In the genomic region with DNA sequence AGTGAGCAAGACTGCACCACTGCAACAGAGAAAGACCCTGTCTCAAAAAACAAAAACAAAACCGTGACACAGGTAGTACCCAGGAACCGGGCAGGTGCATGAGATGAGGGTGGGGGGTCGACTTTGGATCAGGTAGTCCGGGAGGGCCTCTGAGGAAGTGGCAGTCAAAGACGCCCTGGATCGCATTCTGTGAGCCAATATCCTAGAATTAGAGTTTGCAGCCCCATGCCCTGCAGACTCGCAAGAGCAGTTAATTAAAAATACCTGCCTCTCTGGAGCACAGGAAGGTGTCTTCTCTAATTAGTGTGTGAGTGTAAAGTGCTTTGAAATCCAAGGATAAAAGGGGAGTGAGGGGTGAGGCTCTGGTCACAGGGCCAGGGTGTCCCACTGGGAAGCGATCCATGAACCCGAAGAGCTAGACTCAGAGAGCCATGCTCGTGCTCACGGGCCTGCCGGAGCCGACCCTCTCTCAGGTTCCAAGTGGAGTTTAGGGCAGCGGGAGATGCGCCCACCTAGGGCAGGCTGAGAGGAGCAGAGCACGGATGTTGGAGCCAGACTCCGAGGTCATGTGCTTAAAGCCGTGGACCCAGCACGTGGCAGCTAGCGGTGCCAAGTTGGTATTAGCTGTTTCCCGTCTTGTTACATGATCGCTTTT, we compare ENCODE assay signal across 1 cellular context.
TF ChIP-seq lines count a peak whose summit lies in the region.

No MANE protein-coding gene starts in this region.

TF ChIP-seq in HepG2, 621 proteins besides CTCF, POLR2A, EP300 and RAD21 (continues in another document):
- TF ChIP-seq, protein P1, sequence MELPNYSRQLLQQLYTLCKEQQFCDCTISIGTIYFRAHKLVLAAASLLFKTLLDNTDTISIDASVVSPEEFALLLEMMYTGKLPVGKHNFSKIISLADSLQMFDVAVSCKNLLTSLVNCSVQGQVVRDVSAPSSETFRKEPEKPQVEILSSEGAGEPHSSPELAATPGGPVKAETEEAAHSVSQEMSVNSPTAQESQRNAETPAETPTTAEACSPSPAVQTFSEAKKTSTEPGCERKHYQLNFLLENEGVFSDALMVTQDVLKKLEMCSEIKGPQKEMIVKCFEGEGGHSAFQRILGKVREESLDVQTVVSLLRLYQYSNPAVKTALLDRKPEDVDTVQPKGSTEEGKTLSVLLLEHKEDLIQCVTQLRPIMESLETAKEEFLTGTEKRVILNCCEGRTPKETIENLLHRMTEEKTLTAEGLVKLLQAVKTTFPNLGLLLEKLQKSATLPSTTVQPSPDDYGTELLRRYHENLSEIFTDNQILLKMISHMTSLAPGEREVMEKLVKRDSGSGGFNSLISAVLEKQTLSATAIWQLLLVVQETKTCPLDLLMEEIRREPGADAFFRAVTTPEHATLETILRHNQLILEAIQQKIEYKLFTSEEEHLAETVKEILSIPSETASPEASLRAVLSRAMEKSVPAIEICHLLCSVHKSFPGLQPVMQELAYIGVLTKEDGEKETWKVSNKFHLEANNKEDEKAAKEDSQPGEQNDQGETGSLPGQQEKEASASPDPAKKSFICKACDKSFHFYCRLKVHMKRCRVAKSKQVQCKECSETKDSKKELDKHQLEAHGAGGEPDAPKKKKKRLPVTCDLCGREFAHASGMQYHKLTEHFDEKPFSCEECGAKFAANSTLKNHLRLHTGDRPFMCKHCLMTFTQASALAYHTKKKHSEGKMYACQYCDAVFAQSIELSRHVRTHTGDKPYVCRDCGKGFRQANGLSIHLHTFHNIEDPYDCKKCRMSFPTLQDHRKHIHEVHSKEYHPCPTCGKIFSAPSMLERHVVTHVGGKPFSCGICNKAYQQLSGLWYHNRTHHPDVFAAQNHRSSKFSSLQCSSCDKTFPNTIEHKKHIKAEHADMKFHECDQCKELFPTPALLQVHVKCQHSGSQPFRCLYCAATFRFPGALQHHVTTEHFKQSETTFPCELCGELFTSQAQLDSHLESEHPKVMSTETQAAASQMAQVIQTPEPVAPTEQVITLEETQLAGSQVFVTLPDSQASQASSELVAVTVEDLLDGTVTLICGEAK (IDR thresholded peaks at IDR 0.05) = no peak
- TF ChIP-seq, protein P1 (CRISPR knock-in tag; IDR thresholded peaks at IDR 0.05) = 0 out of 2 replicates have a peak, but pooled peaks have one; percentile 4
- 0 out of 2 replicates have a peak, but pooled peaks have one; percentile 15 for TF ChIP-seq ZSCAN21 (CRISPR knock-in tag; IDR thresholded peaks at IDR 0.05; ENCODE audit: borderline replicate concordance)
- TF ChIP-seq JUNB (CRISPR knock-in tag; IDR thresholded peaks at IDR 0.05; ENCODE audit: borderline replicate concordance) = no peak
- TF ChIP-seq ZBTB38 (CRISPR knock-in tag; IDR thresholded peaks at IDR 0.05) = peak; percentile 94
- no peak for TF ChIP-seq RBM22 (optimal IDR thresholded peaks at IDR 0.05; ENCODE audit: low read length)
- no peak for TF ChIP-seq JUND (CRISPR knock-in tag; IDR thresholded peaks at IDR 0.05)
- TF ChIP-seq NFYC (CRISPR knock-in tag; IDR thresholded peaks at IDR 0.05) = no peak
- TF ChIP-seq NFE2L1 (CRISPR knock-in tag; IDR thresholded peaks at IDR 0.05; ENCODE audit: borderline replicate concordance) = no peak
- no peak for TF ChIP-seq ZNF205 (CRISPR knock-in tag; IDR thresholded peaks at IDR 0.05)
- TF ChIP-seq ZNF124 (CRISPR knock-in tag; IDR thresholded peaks at IDR 0.05) = no peak
- TF ChIP-seq AGO2 (optimal IDR thresholded peaks at IDR 0.05; ENCODE audit: low read depth, low read length) = no peak
- TF ChIP-seq ZNF282 (IDR thresholded peaks at IDR 0.05; ENCODE audit: partially characterized antibody) = no peak
- TF ChIP-seq, protein P2, sequence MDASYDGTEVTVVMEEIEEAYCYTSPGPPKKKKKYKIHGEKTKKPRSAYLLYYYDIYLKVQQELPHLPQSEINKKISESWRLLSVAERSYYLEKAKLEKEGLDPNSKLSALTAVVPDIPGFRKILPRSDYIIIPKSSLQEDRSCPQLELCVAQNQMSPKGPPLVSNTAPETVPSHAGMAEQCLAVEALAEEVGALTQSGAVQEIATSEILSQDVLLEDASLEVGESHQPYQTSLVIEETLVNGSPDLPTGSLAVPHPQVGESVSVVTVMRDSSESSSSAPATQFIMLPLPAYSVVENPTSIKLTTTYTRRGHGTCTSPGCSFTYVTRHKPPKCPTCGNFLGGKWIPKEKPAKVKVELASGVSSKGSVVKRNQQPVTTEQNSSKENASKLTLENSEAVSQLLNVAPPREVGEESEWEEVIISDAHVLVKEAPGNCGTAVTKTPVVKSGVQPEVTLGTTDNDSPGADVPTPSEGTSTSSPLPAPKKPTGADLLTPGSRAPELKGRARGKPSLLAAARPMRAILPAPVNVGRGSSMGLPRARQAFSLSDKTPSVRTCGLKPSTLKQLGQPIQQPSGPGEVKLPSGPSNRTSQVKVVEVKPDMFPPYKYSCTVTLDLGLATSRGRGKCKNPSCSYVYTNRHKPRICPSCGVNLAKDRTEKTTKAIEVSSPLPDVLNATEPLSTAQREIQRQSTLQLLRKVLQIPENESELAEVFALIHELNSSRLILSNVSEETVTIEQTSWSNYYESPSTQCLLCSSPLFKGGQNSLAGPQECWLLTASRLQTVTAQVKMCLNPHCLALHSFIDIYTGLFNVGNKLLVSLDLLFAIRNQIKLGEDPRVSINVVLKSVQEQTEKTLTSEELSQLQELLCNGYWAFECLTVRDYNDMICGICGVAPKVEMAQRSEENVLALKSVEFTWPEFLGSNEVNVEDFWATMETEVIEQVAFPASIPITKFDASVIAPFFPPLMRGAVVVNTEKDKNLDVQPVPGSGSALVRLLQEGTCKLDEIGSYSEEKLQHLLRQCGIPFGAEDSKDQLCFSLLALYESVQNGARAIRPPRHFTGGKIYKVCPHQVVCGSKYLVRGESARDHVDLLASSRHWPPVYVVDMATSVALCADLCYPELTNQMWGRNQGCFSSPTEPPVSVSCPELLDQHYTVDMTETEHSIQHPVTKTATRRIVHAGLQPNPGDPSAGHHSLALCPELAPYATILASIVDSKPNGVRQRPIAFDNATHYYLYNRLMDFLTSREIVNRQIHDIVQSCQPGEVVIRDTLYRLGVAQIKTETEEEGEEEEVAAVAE (CRISPR knock-in tag; IDR thresholded peaks at IDR 0.05; ENCODE audit: borderline replicate concordance) = no peak
- TF ChIP-seq, protein P3, sequence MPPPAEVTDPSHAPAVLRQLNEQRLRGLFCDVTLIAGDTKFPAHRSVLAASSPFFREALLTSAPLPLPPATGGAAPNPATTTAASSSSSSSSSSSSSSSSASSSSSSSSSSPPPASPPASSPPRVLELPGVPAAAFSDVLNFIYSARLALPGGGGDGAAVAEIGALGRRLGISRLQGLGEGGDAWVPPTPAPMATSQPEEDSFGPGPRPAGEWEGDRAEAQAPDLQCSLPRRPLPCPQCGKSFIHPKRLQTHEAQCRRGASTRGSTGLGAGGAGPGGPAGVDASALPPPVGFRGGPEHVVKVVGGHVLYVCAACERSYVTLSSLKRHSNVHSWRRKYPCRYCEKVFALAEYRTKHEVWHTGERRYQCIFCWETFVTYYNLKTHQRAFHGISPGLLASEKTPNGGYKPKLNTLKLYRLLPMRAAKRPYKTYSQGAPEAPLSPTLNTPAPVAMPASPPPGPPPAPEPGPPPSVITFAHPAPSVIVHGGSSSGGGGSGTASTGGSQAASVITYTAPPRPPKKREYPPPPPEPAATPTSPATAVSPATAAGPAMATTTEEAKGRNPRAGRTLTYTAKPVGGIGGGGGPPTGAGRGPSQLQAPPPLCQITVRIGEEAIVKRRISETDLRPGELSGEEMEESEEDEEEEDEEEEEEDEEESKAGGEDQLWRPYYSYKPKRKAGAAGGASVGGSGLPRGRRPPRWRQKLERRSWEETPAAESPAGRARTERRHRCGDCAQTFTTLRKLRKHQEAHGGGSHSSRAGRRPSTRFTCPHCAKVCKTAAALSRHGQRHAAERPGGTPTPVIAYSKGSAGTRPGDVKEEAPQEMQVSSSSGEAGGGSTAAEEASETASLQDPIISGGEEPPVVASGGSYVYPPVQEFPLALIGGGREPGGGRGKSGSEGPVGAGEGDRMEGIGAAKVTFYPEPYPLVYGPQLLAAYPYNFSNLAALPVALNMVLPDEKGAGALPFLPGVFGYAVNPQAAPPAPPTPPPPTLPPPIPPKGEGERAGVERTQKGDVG (CRISPR knock-in tag; IDR thresholded peaks at IDR 0.05; ENCODE audit: borderline replicate concordance) = 0 out of 2 replicates have a peak, but pooled peaks have one; percentile 1
- TF ChIP-seq CBFB (CRISPR knock-in tag; IDR thresholded peaks at IDR 0.05) = no peak
- no peak for TF ChIP-seq NR2F1 (CRISPR knock-in tag; IDR thresholded peaks at IDR 0.05)
- 0 out of 2 replicates have a peak, but pooled peaks have one; percentile 24 for TF ChIP-seq ZNF253 (CRISPR knock-in tag; IDR thresholded peaks at IDR 0.05; ENCODE audit: borderline replicate concordance)
- TF ChIP-seq, protein P4, sequence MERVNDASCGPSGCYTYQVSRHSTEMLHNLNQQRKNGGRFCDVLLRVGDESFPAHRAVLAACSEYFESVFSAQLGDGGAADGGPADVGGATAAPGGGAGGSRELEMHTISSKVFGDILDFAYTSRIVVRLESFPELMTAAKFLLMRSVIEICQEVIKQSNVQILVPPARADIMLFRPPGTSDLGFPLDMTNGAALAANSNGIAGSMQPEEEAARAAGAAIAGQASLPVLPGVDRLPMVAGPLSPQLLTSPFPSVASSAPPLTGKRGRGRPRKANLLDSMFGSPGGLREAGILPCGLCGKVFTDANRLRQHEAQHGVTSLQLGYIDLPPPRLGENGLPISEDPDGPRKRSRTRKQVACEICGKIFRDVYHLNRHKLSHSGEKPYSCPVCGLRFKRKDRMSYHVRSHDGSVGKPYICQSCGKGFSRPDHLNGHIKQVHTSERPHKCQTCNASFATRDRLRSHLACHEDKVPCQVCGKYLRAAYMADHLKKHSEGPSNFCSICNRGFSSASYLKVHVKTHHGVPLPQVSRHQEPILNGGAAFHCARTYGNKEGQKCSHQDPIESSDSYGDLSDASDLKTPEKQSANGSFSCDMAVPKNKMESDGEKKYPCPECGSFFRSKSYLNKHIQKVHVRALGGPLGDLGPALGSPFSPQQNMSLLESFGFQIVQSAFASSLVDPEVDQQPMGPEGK (CRISPR knock-in tag; IDR thresholded peaks at IDR 0.05) = no peak
- no peak for TF ChIP-seq ZNF337 (CRISPR knock-in tag; IDR thresholded peaks at IDR 0.05; ENCODE audit: borderline replicate concordance, low read depth)
- 0 out of 2 replicates have a peak, but pooled peaks have one; percentile 32 for TF ChIP-seq ZMYM2 (CRISPR knock-in tag; IDR thresholded peaks at IDR 0.05)
- TF ChIP-seq, protein P5, sequence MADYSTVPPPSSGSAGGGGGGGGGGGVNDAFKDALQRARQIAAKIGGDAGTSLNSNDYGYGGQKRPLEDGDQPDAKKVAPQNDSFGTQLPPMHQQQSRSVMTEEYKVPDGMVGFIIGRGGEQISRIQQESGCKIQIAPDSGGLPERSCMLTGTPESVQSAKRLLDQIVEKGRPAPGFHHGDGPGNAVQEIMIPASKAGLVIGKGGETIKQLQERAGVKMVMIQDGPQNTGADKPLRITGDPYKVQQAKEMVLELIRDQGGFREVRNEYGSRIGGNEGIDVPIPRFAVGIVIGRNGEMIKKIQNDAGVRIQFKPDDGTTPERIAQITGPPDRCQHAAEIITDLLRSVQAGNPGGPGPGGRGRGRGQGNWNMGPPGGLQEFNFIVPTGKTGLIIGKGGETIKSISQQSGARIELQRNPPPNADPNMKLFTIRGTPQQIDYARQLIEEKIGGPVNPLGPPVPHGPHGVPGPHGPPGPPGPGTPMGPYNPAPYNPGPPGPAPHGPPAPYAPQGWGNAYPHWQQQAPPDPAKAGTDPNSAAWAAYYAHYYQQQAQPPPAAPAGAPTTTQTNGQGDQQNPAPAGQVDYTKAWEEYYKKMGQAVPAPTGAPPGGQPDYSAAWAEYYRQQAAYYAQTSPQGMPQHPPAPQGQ (CRISPR knock-in tag; IDR thresholded peaks at IDR 0.05; ENCODE audit: borderline replicate concordance) = 0 out of 2 replicates have a peak, but pooled peaks have one; percentile 10
- peak; percentile 9; the same call in 1 of the 2 replicates for TF ChIP-seq MYC (CRISPR knock-in tag; IDR thresholded peaks at IDR 0.05; ENCODE audit: borderline replicate concordance)
- no peak for TF ChIP-seq KDM3A (CRISPR knock-in tag; IDR thresholded peaks at IDR 0.05; ENCODE audit: low read depth)
- TF ChIP-seq GTF3A (CRISPR knock-in tag; conservative IDR thresholded peaks at IDR 0.05) = no peak
- 0 out of 2 replicates have a peak, but pooled peaks have one; percentile 15 for TF ChIP-seq ZNF839 (CRISPR knock-in tag; IDR thresholded peaks at IDR 0.05; ENCODE audit: borderline replicate concordance)
- TF ChIP-seq ZNF766 (CRISPR knock-in tag; IDR thresholded peaks at IDR 0.05; ENCODE audit: borderline replicate concordance) = no peak
- TF ChIP-seq, protein P6, sequence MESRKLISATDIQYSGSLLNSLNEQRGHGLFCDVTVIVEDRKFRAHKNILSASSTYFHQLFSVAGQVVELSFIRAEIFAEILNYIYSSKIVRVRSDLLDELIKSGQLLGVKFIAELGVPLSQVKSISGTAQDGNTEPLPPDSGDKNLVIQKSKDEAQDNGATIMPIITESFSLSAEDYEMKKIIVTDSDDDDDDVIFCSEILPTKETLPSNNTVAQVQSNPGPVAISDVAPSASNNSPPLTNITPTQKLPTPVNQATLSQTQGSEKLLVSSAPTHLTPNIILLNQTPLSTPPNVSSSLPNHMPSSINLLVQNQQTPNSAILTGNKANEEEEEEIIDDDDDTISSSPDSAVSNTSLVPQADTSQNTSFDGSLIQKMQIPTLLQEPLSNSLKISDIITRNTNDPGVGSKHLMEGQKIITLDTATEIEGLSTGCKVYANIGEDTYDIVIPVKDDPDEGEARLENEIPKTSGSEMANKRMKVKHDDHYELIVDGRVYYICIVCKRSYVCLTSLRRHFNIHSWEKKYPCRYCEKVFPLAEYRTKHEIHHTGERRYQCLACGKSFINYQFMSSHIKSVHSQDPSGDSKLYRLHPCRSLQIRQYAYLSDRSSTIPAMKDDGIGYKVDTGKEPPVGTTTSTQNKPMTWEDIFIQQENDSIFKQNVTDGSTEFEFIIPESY (CRISPR knock-in tag; IDR thresholded peaks at IDR 0.05) = peak; percentile 77
